ENCODE assay signal across 20 cellular contexts in the genomic region with DNA sequence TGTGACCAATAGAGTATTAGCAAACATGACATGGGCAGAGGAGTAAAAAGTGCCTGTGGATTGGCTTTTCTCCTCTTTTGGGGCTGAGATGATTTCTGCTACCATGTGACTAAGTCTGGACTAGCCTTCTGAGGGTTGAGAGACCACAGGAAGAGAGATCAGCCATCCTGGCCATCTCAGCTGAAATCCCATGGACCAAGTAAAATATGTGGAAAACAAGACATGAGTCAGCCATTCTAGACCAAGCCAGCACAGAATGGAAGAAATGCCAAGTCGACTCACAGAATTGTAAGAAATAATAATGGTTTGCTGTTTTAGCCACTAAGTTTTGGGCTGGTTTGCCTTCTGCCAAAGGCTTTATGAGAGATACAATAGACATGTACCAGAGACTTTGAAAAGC.
DNase-seq lines count a peak whose midpoint lies in the region; ATAC-seq and TF ChIP-seq lines count a peak whose summit lies in the region.
"Had no signal": no experiment of that assay in that cellular context is flagged by ENCODE, and none has a peak within 500 bp of the region (broad histone marks: within the 10 kb centered on the region; RNA-seq: fewer than 3 reads in every experiment).

No MANE protein-coding gene starts in this region.

- H3K36me3 ChIP-seq in A673 (ENCODE audit: insufficient read depth, low read length, poor library complexity, severe bottlenecking): no peaks in the 10 kb centered on the region
- H3K36me3 ChIP-seq: BE2C had no signal

- no peak overlapping the region for H3K4me3 ChIP-seq in A673 (ENCODE audit: low read depth, low read length, poor library complexity, severe bottlenecking)
- H3K4me3 ChIP-seq: hepatocyte had no signal

- H3K36me3 Mint-ChIP-seq in osteocyte (ENCODE audit: unreplicated experiment): no peaks in the 10 kb centered on the region
- H3K36me3 Mint-ChIP-seq: activated naive CD4-positive, alpha-beta T cell treated with anti-CD3 and anti-CD28 coated beads, Interleukin-2, amount 50 U/mL, for 24 hours had no signal

- no peak for TF ChIP-seq CTCF in A673 (conservative IDR thresholded peaks at IDR 0.05; ENCODE audit: low read depth, low read length)
- TF ChIP-seq CTCF in osteocyte (IDR thresholded peaks at IDR 0.05): no peak

- H3K4me1 ChIP-seq in A673 (ENCODE audit: insufficient read depth, low read length, poor library complexity, severe bottlenecking): no peaks in the 10 kb centered on the region
- H3K4me1 ChIP-seq: BE2C, parathyroid adenoma had no signal

- H3K27me3 Mint-ChIP-seq in osteocyte (ENCODE audit: unreplicated experiment): no peaks in the 10 kb centered on the region
- H3K27me3 Mint-ChIP-seq: stimulated activated naive CD8-positive, alpha-beta T cell treated with anti-CD3 and anti-CD28 coated beads, Interleukin-15, amount 100 ng/mL, for 72 hours had no signal

- H3K4me1 Mint-ChIP-seq in osteocyte (ENCODE audit: unreplicated experiment): peaks cover 14% of the 10 kb centered on the region
- H3K4me1 Mint-ChIP-seq: activated naive CD4-positive, alpha-beta T cell treated with anti-CD3 and anti-CD28 coated beads, Interleukin-2, amount 50 U/mL, for 24 hours; stimulated activated naive CD8-positive, alpha-beta T cell treated with anti-CD3 and anti-CD28 coated beads, Interleukin-15, amount 100 ng/mL, for 72 hours had no signal

- no peaks in the 10 kb centered on the region for H3K27me3 ChIP-seq in A673 (replicated peaks; ENCODE audit: insufficient read depth, low read depth, low read length, poor library complexity)
- H3K27me3 ChIP-seq: BE2C, hepatocyte had no signal

- no peaks in the 10 kb centered on the region for H3K9me3 Mint-ChIP-seq in osteocyte (ENCODE audit: unreplicated experiment)
- H3K9me3 Mint-ChIP-seq: activated naive CD4-positive, alpha-beta T cell treated with anti-CD3 and anti-CD28 coated beads, Interleukin-2, amount 50 U/mL, for 24 hours; stimulated activated naive CD8-positive, alpha-beta T cell treated with anti-CD3 and anti-CD28 coated beads, Interleukin-15, amount 100 ng/mL, for 72 hours had no signal

- ATAC-seq in HG03135 (IDR thresholded peaks at IDR 0.05; ENCODE audit: unreplicated experiment): no peak
- ATAC-seq: stimulated activated naive CD8-positive, alpha-beta T cell treated with anti-CD3 and anti-CD28 coated beads, Interleukin-15, amount 100 ng/mL, for 72 hours had no signal

- no peaks in the 10 kb centered on the region for H3K9me3 ChIP-seq in A673 (ENCODE audit: low read depth, low read length, poor library complexity, severe bottlenecking)
- H3K9me3 ChIP-seq: BE2C had no signal

- H3K27ac ChIP-seq in A673 (ENCODE audit: low read depth, low read length, poor library complexity, severe bottlenecking): no peak overlapping the region
- H3K27ac ChIP-seq: hepatocyte, HL-60, parathyroid adenoma had no signal

- no TSS peak for BruUV-seq in A673 (replicated peaks; lab: Mats Ljungman, UMichigan)

- DNase-seq in GM04503 (ENCODE audit: low read depth) (peak; percentile 70), amniotic epithelial cell (ENCODE audit: low read depth) (peak; percentile 59), fibroblast of peridontal ligament (ENCODE audit: extremely low read depth) (peak; percentile 95), renal cortical epithelial cell (ENCODE audit: low read depth) (peak; percentile 71), DMS153 (lab: John Stamatoyannopoulos, UW) (no peak), A673 (ENCODE audit: low spot score) (no peak), osteocyte (ENCODE audit: extremely low spot score, unreplicated experiment) (no peak)
- DNase-seq: activated CD4-positive, alpha-beta T cell treated with anti-CD3 and anti-CD28 coated beads for 4 hours; BE2C; DMS 273 treated with DMSO at 0.1 percent for 48 hours; KBM-7; NCI-H1105 treated with DMSO at 0.1 percent for 48 hours; NCI-H2171 treated with DMSO at 0.1 percent for 48 hours; SIG-M5; stimulated activated naive CD8-positive, alpha-beta T cell treated with anti-CD3 and anti-CD28 coated beads, Interleukin-15, amount 100 ng/mL, for 72 hours had no signal

- H3K27ac Mint-ChIP-seq in osteocyte (ENCODE audit: unreplicated experiment): no peak overlapping the region
- H3K27ac Mint-ChIP-seq: activated naive CD4-positive, alpha-beta T cell treated with anti-CD3 and anti-CD28 coated beads, Interleukin-2, amount 50 U/mL, for 24 hours; stimulated activated naive CD8-positive, alpha-beta T cell treated with anti-CD3 and anti-CD28 coated beads, Interleukin-15, amount 100 ng/mL, for 72 hours had no signal

- no peak overlapping the region for H3K4me3 Mint-ChIP-seq in osteocyte (ENCODE audit: unreplicated experiment)
- H3K4me3 Mint-ChIP-seq: activated naive CD4-positive, alpha-beta T cell treated with anti-CD3 and anti-CD28 coated beads, Interleukin-2, amount 50 U/mL, for 24 hours; stimulated activated naive CD8-positive, alpha-beta T cell treated with anti-CD3 and anti-CD28 coated beads, Interleukin-15, amount 100 ng/mL, for 72 hours had no signal

- intact Hi-C loops in A673 (cut with micrococcal nuclease; ENCODE audit: unreplicated experiment): no loop called here

- POLR2A ChIA-PET in A673 (lab: Charles Lee; ENCODE audit: low non-redundant PET): no interaction called here

- CTCF ChIA-PET in A673 (lab: Charles Lee): no interaction called here

Comparison
In these comparisons a context has a peak if more than half of its experiments do, and no peak if none do; other contexts are left out.
1. DNase-seq: peak in GM04503 (single experiment), amniotic epithelial cell (single experiment), fibroblast of peridontal ligament (single experiment) and renal cortical epithelial cell (single experiment); none in DMS153 (single experiment), A673 (single experiment) and osteocyte (single experiment).